ENCODE assay signal across 25 cellular contexts in genomic region chr18:48170651-48171050, GRCh38.
"Had no signal": no experiment of that assay in that cellular context is flagged by ENCODE, and none has a peak within 500 bp of the region (broad histone marks: within the 10 kb centered on the region; RNA-seq: fewer than 3 reads in every experiment).

No MANE protein-coding gene starts in this region.

- H3K4me3 ChIP-seq: heart left ventricle, hepatocyte, left lung, lower lobe of right lung, prostate gland, spleen, thyroid gland, transverse colon, upper lobe of left lung, vagina had no signal

- ATAC-seq: heart left ventricle; left cardiac atrium; left lung; lower lobe of right lung; naive thymus-derived CD8-positive, alpha-beta T cell; right cardiac atrium; sciatic nerve; stimulated activated memory B cell treated with anti-CD40 and anti-IgM and Interleukin-4, amounts not matched to agents 10 μg/mL and 1 μg/mL and 100 μg/mL, for 72 hours had no signal

- H3K27me3 ChIP-seq: heart left ventricle, hepatocyte, left lung, spleen, thyroid gland, transverse colon, upper lobe of left lung, vagina had no signal

- DNase-seq: glutamatergic neuron; heart left ventricle; kidney glomerular epithelial cell; left cardiac atrium; left lung; lower lobe of right lung; mammary epithelial cell; mesenchymal stem cell; naive thymus-derived CD8-positive, alpha-beta T cell; occipital lobe; retina; right cardiac atrium; small intestine; spleen; stimulated activated CD4-positive, alpha-beta T cell treated with anti-CD3 and anti-CD28 coated beads, Interleukin-4, amount 100 ng/mL, for 24 hours; substantia nigra; thyroid gland; transverse colon; upper lobe of left lung had no signal

- H3K4me2 ChIP-seq: hepatocyte had no signal

- H3K9me3 ChIP-seq: heart left ventricle, left lung, lower lobe of right lung, neutrophil, prostate gland, spleen, thyroid gland, transverse colon, upper lobe of left lung, vagina had no signal

- H3K27ac ChIP-seq: heart left ventricle, hepatocyte, left lung, lower lobe of right lung, neutrophil, prostate gland, thyroid gland, transverse colon, upper lobe of left lung, vagina had no signal

- H2AFZ ChIP-seq: hepatocyte had no signal

- H3K36me3 ChIP-seq: heart left ventricle, left lung, lower lobe of right lung, neutrophil, prostate gland, spleen, thyroid gland, transverse colon, upper lobe of left lung, vagina had no signal

- H3K4me1 ChIP-seq: prostate gland had no signal
